ENCODE assay signal across 20 cellular contexts in the genomic region with DNA sequence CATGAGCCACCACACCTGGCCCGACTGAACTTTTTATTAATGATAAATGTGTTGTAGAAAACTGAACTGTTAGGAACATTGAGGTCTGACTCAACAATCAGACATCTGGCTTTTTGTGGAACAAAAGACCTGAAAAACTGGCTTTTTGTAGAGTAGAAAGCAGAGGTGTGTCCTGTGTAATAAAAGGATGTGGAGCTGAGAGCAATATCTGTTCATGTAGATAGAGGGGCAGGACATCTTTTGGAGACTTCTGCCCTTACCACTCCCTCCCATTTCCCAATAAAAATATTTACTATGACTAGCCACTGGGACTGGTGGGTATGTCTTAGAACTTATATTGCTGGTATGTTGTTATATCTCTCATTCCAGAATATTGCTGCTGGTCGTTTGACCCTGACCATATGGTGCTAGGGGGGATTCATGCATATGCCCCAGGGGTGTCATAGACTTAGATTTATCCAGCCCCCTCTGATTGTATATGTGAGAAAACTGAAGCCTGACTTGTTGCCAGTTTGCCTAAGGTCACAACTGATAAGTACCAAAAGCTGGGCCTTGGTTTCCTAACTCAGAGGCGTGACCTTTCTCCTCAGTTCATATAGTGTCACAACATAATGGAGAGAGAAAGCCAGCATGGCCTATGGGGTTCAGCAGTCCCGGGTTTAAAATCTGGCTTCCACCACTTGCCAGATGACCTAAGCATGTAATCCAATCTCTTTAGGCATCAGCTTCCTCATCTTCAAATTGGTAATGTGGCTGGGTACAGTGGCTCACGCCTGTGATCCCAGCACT. TPM values are rescaled to one million over a fixed set of nuclear protein-coding genes. Genes with fewer than 3 reads are reported as not detected.
DNase-seq lines count a peak whose midpoint lies in the region; ATAC-seq, FAIRE-seq and TF ChIP-seq lines count a peak whose summit lies in the region.
"Had no signal": no experiment of that assay in that cellular context is flagged by ENCODE, and none has a peak within 500 bp of the region (broad histone marks: within the 10 kb centered on the region; RNA-seq: fewer than 3 reads in every experiment).

No MANE protein-coding gene starts in this region.

- peak; percentile 92 for FAIRE-seq in keratinocyte (lab: Jason Lieb, UNC)
- FAIRE-seq: G401.6, GM12892, H1 had no signal

- H3K36me3 ChIP-seq in keratinocyte (ENCODE audit: control insufficient read depth in 2 of 2, extremely low read depth in 1 of 2, insufficient read depth in 2 of 2, low read length in 2 of 2) = peaks cover 22 to 24% of the 10 kb centered on the region in 2 experiments
- H3K36me3 ChIP-seq in suprapubic skin = peaks cover 26% of the 10 kb centered on the region
- H3K36me3 ChIP-seq: transverse colon had no signal

- H3K4me2 ChIP-seq in keratinocyte (ENCODE audit: control insufficient read depth, extremely low read depth, insufficient read depth, low read depth, low read length) = peak overlapping the region; percentile 40

- H3K4me1 Mint-ChIP-seq in T-cell = peaks cover 53 to 70% (median 67%) of the 10 kb centered on the region in 3 donors
- H3K4me1 Mint-ChIP-seq in stimulated activated effector memory CD8-positive, alpha-beta T cell treated with anti-CD3 and anti-CD28 coated beads, Interleukin-12 subunit alpha, Interleukin-12 subunit beta, amount 100 ng/mL, for 72 hours = peaks cover 52% of the 10 kb centered on the region

- TF ChIP-seq EP300 in suprapubic skin (IDR thresholded peaks at IDR 0.05) = no peak

- peaks cover 3 to 30% of the 10 kb centered on the region in 2 donors for H3K36me3 Mint-ChIP-seq in activated naive CD4-positive, alpha-beta T cell treated with anti-CD3 and anti-CD28 coated beads, Interleukin-2, amount 50 U/mL, for 72 hours
- peaks cover 38% of the 10 kb centered on the region for H3K36me3 Mint-ChIP-seq in T-cell
- H3K36me3 Mint-ChIP-seq in stimulated activated effector memory CD8-positive, alpha-beta T cell treated with anti-CD3 and anti-CD28 coated beads, Interleukin-12 subunit alpha, Interleukin-12 subunit beta, amount 100 ng/mL, for 72 hours = peaks cover 94% of the 10 kb centered on the region

- H4K20me1 ChIP-seq in keratinocyte (ENCODE audit: control insufficient read depth, extremely low read depth, insufficient read depth, low read length) = peaks cover 2% of the 10 kb centered on the region

- H3K9me3 ChIP-seq in keratinocyte (ENCODE audit: control insufficient read depth, low read depth, low read length) (no peaks in the 10 kb centered on the region), suprapubic skin (no peaks in the 10 kb centered on the region)
- H3K9me3 ChIP-seq: Peyer's patch, transverse colon had no signal

- no peak overlapping the region for H3K4me3 Mint-ChIP-seq in T-cell
- H3K4me3 Mint-ChIP-seq in stimulated activated effector memory CD8-positive, alpha-beta T cell treated with anti-CD3 and anti-CD28 coated beads, Interleukin-12 subunit alpha, Interleukin-12 subunit beta, amount 100 ng/mL, for 72 hours = no peak overlapping the region
- H3K4me3 Mint-ChIP-seq: brain had no signal

- no peak for ATAC-seq in activated naive CD4-positive, alpha-beta T cell treated with anti-CD3 and anti-CD28 coated beads, Interleukin-2, amount 50 U/mL, for 72 hours
- no peak for ATAC-seq in T-cell (replicated peaks in 1 of 4)
- no peak for ATAC-seq in stimulated activated effector memory CD8-positive, alpha-beta T cell treated with anti-CD3 and anti-CD28 coated beads, Interleukin-12 subunit alpha, Interleukin-12 subunit beta, amount 100 ng/mL, for 72 hours
- no peak for ATAC-seq in HG03521 (IDR thresholded peaks at IDR 0.05; ENCODE audit: unreplicated experiment)
- ATAC-seq in GM18873 (IDR thresholded peaks at IDR 0.05; ENCODE audit: low FRiP score, unreplicated experiment) = no peak

- POLR2A ChIA-PET in T-cell (lab: Charles Lee) = interaction anchor here (0.6 kb wide), 2 partner anchors 139 to 1962 kb away, joined by 3 to 17 read pairs; no protein-coding TSS in a partner anchor

- H3K9me3 Mint-ChIP-seq in activated naive CD4-positive, alpha-beta T cell treated with anti-CD3 and anti-CD28 coated beads, Interleukin-2, amount 50 U/mL, for 72 hours = no peaks in the 10 kb centered on the region
- no peaks in the 10 kb centered on the region for H3K9me3 Mint-ChIP-seq in T-cell
- no peaks in the 10 kb centered on the region for H3K9me3 Mint-ChIP-seq in stimulated activated effector memory CD8-positive, alpha-beta T cell treated with anti-CD3 and anti-CD28 coated beads, Interleukin-12 subunit alpha, Interleukin-12 subunit beta, amount 100 ng/mL, for 72 hours

- no peak for DNase-seq in activated naive CD4-positive, alpha-beta T cell treated with anti-CD3 and anti-CD28 coated beads, Interleukin-2, amount 50 U/mL, for 72 hours (ENCODE audit: low spot score in 2 of 2)
- no peak for DNase-seq in activated naive CD4-positive, alpha-beta T cell (lab: John Stamatoyannopoulos, UW)
- DNase-seq in T-cell = no peak
- DNase-seq in keratinocyte (ENCODE audit: low read depth, low spot score) = no peak
- DNase-seq in stimulated activated effector memory CD8-positive, alpha-beta T cell treated with anti-CD3 and anti-CD28 coated beads, Interleukin-12 subunit alpha, Interleukin-12 subunit beta, amount 100 ng/mL, for 72 hours (ENCODE audit: low spot score in 2 of 2) = no peak
- no peak for DNase-seq in suprapubic skin (ENCODE audit: low spot score in 2 of 2)
- DNase-seq: activated gamma-delta T cell; Calu3; NCI-H2107; NCI-H69; Peyer's patch; retina; stimulated activated CD4-positive, alpha-beta T cell treated with anti-CD3 and anti-CD28 coated beads, Interleukin-2, amount 100 ng/mL, for 24 hours; transverse colon had no signal

- CTCF ChIA-PET in T-cell (lab: Charles Lee) = interaction anchor here in 1 of 2 donors (0.5 kb wide), 1 partner anchor 1253 kb away, joined by 7 read pairs; no protein-coding TSS in a partner anchor

- dilution Hi-C loops in keratinocyte (cut with MboI; ENCODE audit: extremely low pct_ligation_motif_present, low sequenced_read_pairs) = no loop called here

- H3K4me1 ChIP-seq in keratinocyte (ENCODE audit: control insufficient read depth, extremely low read depth, insufficient read depth, low read length) = peaks cover 35% of the 10 kb centered on the region
- H3K4me1 ChIP-seq in suprapubic skin = peaks cover 41% of the 10 kb centered on the region

- H3K27me3 ChIP-seq in keratinocyte (ENCODE audit: control insufficient read depth, extremely low read depth, insufficient read depth, low read length) (no peaks in the 10 kb centered on the region), suprapubic skin (no peaks in the 10 kb centered on the region)
- H3K27me3 ChIP-seq: Peyer's patch, transverse colon had no signal

- 72% methylated on average over 5 of the region's 5 CpGs for WGBS in suprapubic skin

- H3K4me3 ChIP-seq in keratinocyte (ENCODE audit: control insufficient read depth in 2 of 3, extremely low read depth in 1 of 3, insufficient read depth in 2 of 3, low read depth in 1 of 3, low read length in 3 of 3) (no peak overlapping the region), suprapubic skin (no peak overlapping the region)
- H3K4me3 ChIP-seq: Peyer's patch, transverse colon had no signal

- H3K27ac ChIP-seq in keratinocyte (ENCODE audit: control insufficient read depth, insufficient read depth, low read length) (peak overlapping the region; percentile 72), suprapubic skin (no peak overlapping the region)

- no peak overlapping the region for H3K9ac ChIP-seq in keratinocyte (ENCODE audit: control insufficient read depth, extremely low read depth, insufficient read depth, low read length)

- no peak for TF ChIP-seq CTCF in keratinocyte (optimal IDR thresholded peaks at IDR 0.05 in 1 of 3, IDR thresholded peaks at IDR 0.05 in 1 of 3, conservative IDR thresholded peaks at IDR 0.05 in 1 of 3; ENCODE audit: extremely low read depth in 1 of 3, insufficient read depth in 2 of 3, low read length in 3 of 3)
- no peak for TF ChIP-seq CTCF in suprapubic skin (IDR thresholded peaks at IDR 0.05)

- no peaks in the 10 kb centered on the region for H3K27me3 Mint-ChIP-seq in T-cell
- H3K27me3 Mint-ChIP-seq: brain had no signal

- H2AFZ ChIP-seq in keratinocyte (ENCODE audit: control insufficient read depth, low read length) = no peak overlapping the region

- no peak for TF ChIP-seq POLR2A in suprapubic skin (IDR thresholded peaks at IDR 0.05)

- peak overlapping the region; percentile 15 to 61 for H3K27ac Mint-ChIP-seq in activated naive CD4-positive, alpha-beta T cell treated with anti-CD3 and anti-CD28 coated beads, Interleukin-2, amount 50 U/mL, for 72 hours
- peak overlapping the region; percentile 34 to 43 for H3K27ac Mint-ChIP-seq in T-cell
- H3K27ac Mint-ChIP-seq in stimulated activated effector memory CD8-positive, alpha-beta T cell treated with anti-CD3 and anti-CD28 coated beads, Interleukin-12 subunit alpha, Interleukin-12 subunit beta, amount 100 ng/mL, for 72 hours = peak overlapping the region; percentile 78

- peaks cover 53% of the 10 kb centered on the region for H3K79me2 ChIP-seq in keratinocyte (ENCODE audit: control insufficient read depth, insufficient read depth, low read length)

- H3K9me1 ChIP-seq in keratinocyte (ENCODE audit: control insufficient read depth, extremely low read depth, insufficient read depth, low read length) = peaks cover 3% of the 10 kb centered on the region

RNA-seq across cellular contexts. Expression of a gene that starts 33.5 kb away (rescaled TPM):
- 10 to 100 TPM; 15.9 to 21.0 TPM for total RNA-seq in activated naive CD4-positive, alpha-beta T cell treated with anti-CD3 and anti-CD28 coated beads, Interleukin-2, amount 50 U/mL, for 72 hours
- total RNA-seq in T-cell (10 to 100 TPM; 10.3 to 24.0 (median 20.3) TPM), suprapubic skin (10 to 100 TPM; 15.9 to 31.5 (median 25.6) TPM)
- 14.2 to 21.1 TPM (median 15.9 TPM) in 3 replicates for polyA plus RNA-seq in keratinocyte
- 3.2 TPM for polyA plus RNA-seq in keratinocyte (2011; ENCODE audit: low read depth)
- polyA plus RNA-seq in keratinocyte (2011; cell fraction: cytosol; rRNA removed) = 11.7 and 14.0 TPM in 2 replicates
- polyA plus RNA-seq in keratinocyte (2011; cell fraction: nucleus; rRNA removed) = 26.1 and 26.9 TPM in 2 replicates
- 10.6 and 11.1 TPM in 2 replicates for polyA plus RNA-seq in keratinocyte (2012; ENCODE audit: low replicate concordance)
- 11.2 to 39.6 TPM (median 25.5 TPM) in 3 replicates for polyA minus RNA-seq in keratinocyte
- polyA minus RNA-seq in keratinocyte (2011; cell fraction: cytosol; rRNA and poly(A)+ RNA removed) = 12.5 TPM
- polyA minus RNA-seq in keratinocyte (2011; cell fraction: nucleus; rRNA and poly(A)+ RNA removed) = 16.5 and 25.7 TPM in 2 replicates

RNA-seq across cellular contexts. Expression of a gene that starts 58.5 kb away (rescaled TPM):
- 100 to 1,000 TPM; 110 to 116 TPM for total RNA-seq in activated naive CD4-positive, alpha-beta T cell treated with anti-CD3 and anti-CD28 coated beads, Interleukin-2, amount 50 U/mL, for 72 hours
- 100 to 1,000 TPM; 122 to 148 (median 126) TPM for total RNA-seq in T-cell
- 5.9 to 20.6 TPM (median 10.2 TPM) in 3 replicates for polyA plus RNA-seq in keratinocyte
- 12.6 TPM for polyA plus RNA-seq in keratinocyte (2011; ENCODE audit: low read depth)
- polyA plus RNA-seq in keratinocyte (2011; cell fraction: cytosol; rRNA removed) = 12.5 and 15.3 TPM in 2 replicates
- 70.1 and 73.8 TPM in 2 replicates for polyA plus RNA-seq in keratinocyte (2011; cell fraction: nucleus; rRNA removed)
- polyA plus RNA-seq in keratinocyte (2012; ENCODE audit: low replicate concordance) = 20.3 and 29.5 TPM in 2 replicates
- 15.6 to 74.1 TPM (median 41.4 TPM) in 3 replicates for polyA minus RNA-seq in keratinocyte
- polyA minus RNA-seq in keratinocyte (2011; cell fraction: cytosol; rRNA and poly(A)+ RNA removed) = 20.3 TPM
- polyA minus RNA-seq in keratinocyte (2011; cell fraction: nucleus; rRNA and poly(A)+ RNA removed) = 47.3 and 69.0 TPM in 2 replicates
- 10 to 100 TPM; 77.2 to 90.0 (median 83.5) TPM for total RNA-seq in suprapubic skin
